8 cellular contexts compared by ENCODE assay signal in genomic region chr22:28882878-28883656, GRCh38. TPM values are rescaled to one million over a fixed set of nuclear protein-coding genes. Genes with fewer than 3 reads are reported as not detected.
DNase-seq lines count a peak whose midpoint lies in the region; ATAC-seq and TF ChIP-seq lines count a peak whose summit lies in the region.

Gene ZNRF3, plus strand, starts transcription at chr22:28883572. Its CDS starts 195 bp downstream, at chr22:28883767.

- 2% methylated on average over 85 of the region's 85 CpGs for WGBS in right cardiac atrium
- WGBS in psoas muscle, 3 donors, result 1 to 2% (median 1%) methylated on average over 36 to 85 of the region's 85 CpGs

- TF ChIP-seq CTCF in astrocyte of the cerebellum (IDR thresholded peaks at IDR 0.05; ENCODE audit: low read depth, low read length, missing control alignments) (no peak), psoas muscle (IDR thresholded peaks at IDR 0.05) (no peak), upper lobe of right lung (IDR thresholded peaks at IDR 0.05) (no peak)

- H3K27ac ChIP-seq in right cardiac atrium (ENCODE audit: low read length) (peak within 1 kb of the TSS; percentile 78), psoas muscle (peak within 1 kb of the TSS; percentile 83), upper lobe of right lung (no peak within 1 kb of the TSS)

- H3K4me3 ChIP-seq in astrocyte of the cerebellum (ENCODE audit: low read depth, low read length) (peak within 1 kb of the TSS; percentile 64), right cardiac atrium (ENCODE audit: low read length) (peak within 1 kb of the TSS; percentile 92), psoas muscle (peak within 1 kb of the TSS; percentile 81), upper lobe of right lung (peak within 1 kb of the TSS; percentile 72)

- H3K36me3 ChIP-seq in psoas muscle (ENCODE audit: insufficient read depth in 1 of 2, low read depth in 1 of 2), result no peaks in the 10 kb centered on the region
- H3K36me3 ChIP-seq in upper lobe of right lung, result no peaks in the 10 kb centered on the region

- peaks cover 3% of the 10 kb centered on the region for H3K4me1 ChIP-seq in right cardiac atrium (ENCODE audit: control insufficient read depth, insufficient read depth, low read length)
- H3K4me1 ChIP-seq in psoas muscle, result peaks cover 29% of the 10 kb centered on the region
- H3K4me1 ChIP-seq in upper lobe of right lung, result peaks cover 11% of the 10 kb centered on the region

- ATAC-seq in HG02610 (IDR thresholded peaks at IDR 0.05; ENCODE audit: unreplicated experiment) (peak; percentile 41), right cardiac atrium (peak; percentile 97 to 98), psoas muscle (peak; percentile 95 to 97 (median 96)), upper lobe of right lung (peak; percentile 98)

- DNase-seq in DMS153 treated with DMSO at 0.1 percent for 48 hours (lab: John Stamatoyannopoulos, UW; ENCODE audit: unreplicated experiment), result peak; percentile 91
- peak; percentile 25 to 77 for DNase-seq in NCI-H187 (lab: John Stamatoyannopoulos, UW)
- peak; percentile 87 for DNase-seq in T1000 (lab: John Stamatoyannopoulos, UW)
- DNase-seq in astrocyte of the cerebellum (ENCODE audit: low read depth), result peak; percentile 78
- peak; percentile 94 to 97 (median 96) for DNase-seq in right cardiac atrium
- peak; percentile 94 to 96 for DNase-seq in psoas muscle
- DNase-seq in upper lobe of right lung, result peak; percentile 96

- H3K9me3 ChIP-seq in right cardiac atrium (ENCODE audit: control insufficient read depth, low read length) (no peaks in the 10 kb centered on the region), psoas muscle (no peaks in the 10 kb centered on the region), upper lobe of right lung (no peaks in the 10 kb centered on the region)

- in situ Hi-C loops in astrocyte of the cerebellum (cut with HindIII; ENCODE audit: low sequenced_read_pairs), result loop anchor here (10.0 kb wide), 1 partner anchor 152 kb away; no protein-coding TSS in a partner anchor

- intact Hi-C loops in right cardiac atrium (cut with DNase I), result loop anchor here in 1 of 4 donors (5.0 kb wide), 1 partner anchor 149 kb away; no protein-coding TSS in a partner anchor
- intact Hi-C loops in psoas muscle (cut with DNase I), result loop anchor here (5.0 to 10.0 kb wide), 2 partner anchors 94 to 152 kb away; no protein-coding TSS in a partner anchor
- intact Hi-C loops in upper lobe of right lung (cut with DNase I), result no loop called here

- H3K27me3 ChIP-seq in right cardiac atrium (ENCODE audit: control insufficient read depth, insufficient read depth) (no peaks in the 10 kb centered on the region), psoas muscle (ENCODE audit: insufficient read depth in 3 of 3, low read length in 2 of 3) (no peaks in the 10 kb centered on the region), upper lobe of right lung (no peaks in the 10 kb centered on the region)

RNA-seq across cellular contexts. Expression of gene ZNRF3, which starts in this region (rescaled TPM):
- total RNA-seq in right cardiac atrium, result 1 to 10 TPM; 8.4 to 9.4 (median 8.8) TPM
- polyA plus RNA-seq in right cardiac atrium, result 4.0 TPM
- total RNA-seq in psoas muscle, result 1 to 10 TPM; 4.9 to 8.5 (median 7.4) TPM
- 1 to 10 TPM; 2.2 to 4.8 (median 2.4) TPM for polyA plus RNA-seq in psoas muscle
- total RNA-seq in upper lobe of right lung, result 15.8 TPM

Comparison
In these comparisons a context has a peak if more than half of its experiments do, and no peak if none do; other contexts are left out.
1. ATAC-seq: peak in every context shown above with its lines; median percentile 98 in upper lobe of right lung; 98 in right cardiac atrium; 96 in psoas muscle; 41 in HG02610.